Comparison of ENCODE assay signal across 11 cellular contexts in genomic region chr19:2952953-2953481, GRCh38. TPM values are rescaled to one million over a fixed set of nuclear protein-coding genes. Genes with fewer than 3 reads are reported as not detected.
DNase-seq lines count a peak whose midpoint lies in the region; ATAC-seq and TF ChIP-seq lines count a peak whose summit lies in the region.
"Had no signal": no experiment of that assay in that cellular context is flagged by ENCODE, and none has a peak within 500 bp of the region (broad histone marks: within the 10 kb centered on the region; RNA-seq: fewer than 3 reads in every experiment).

No MANE protein-coding gene starts in this region.

- H3K4me2 ChIP-seq in fibroblast of lung (ENCODE audit: extremely low read depth, insufficient read depth, low read length), result peak overlapping the region; percentile 62

- H4K20me1 ChIP-seq in fibroblast of lung (ENCODE audit: control insufficient read depth, extremely low read depth, insufficient read depth, low read length), result no peaks in the 10 kb centered on the region

- H3K36me3 ChIP-seq in fibroblast of lung (ENCODE audit: control insufficient read depth, insufficient read depth, low read length), result no peaks in the 10 kb centered on the region
- no peaks in the 10 kb centered on the region for H3K36me3 ChIP-seq in prostate gland

- peak; percentile 51 for TF ChIP-seq POLR2A in prostate gland (IDR thresholded peaks at IDR 0.05)

- peaks cover 12% of the 10 kb centered on the region for H3K79me2 ChIP-seq in fibroblast of lung (ENCODE audit: control insufficient read depth, insufficient read depth, low read length)

- ATAC-seq in HG03108 (IDR thresholded peaks at IDR 0.05; ENCODE audit: unreplicated experiment), result no peak
- ATAC-seq: naive thymus-derived CD4-positive, alpha-beta T cell had no signal

- no peak overlapping the region for H3K9ac ChIP-seq in fibroblast of lung (ENCODE audit: insufficient read depth, low read length)

- WGBS in prostate gland, result 21% methylated on average over 9 of the region's 9 CpGs

- H3K27me3 ChIP-seq in fibroblast of lung (ENCODE audit: control insufficient read depth, insufficient read depth, low read length), result no peaks in the 10 kb centered on the region
- no peaks in the 10 kb centered on the region for H3K27me3 ChIP-seq in prostate gland (replicated peaks; ENCODE audit: insufficient read depth)

- H3K9me3 ChIP-seq in fibroblast of lung (ENCODE audit: control insufficient read depth, insufficient read depth, low read depth, low read length), result no peaks in the 10 kb centered on the region
- H3K9me3 ChIP-seq in prostate gland, result no peaks in the 10 kb centered on the region

- intact Hi-C loops in prostate gland (cut with DNase I), result no loop called here

- H3K27ac ChIP-seq in fibroblast of lung (ENCODE audit: insufficient read depth, low read length) (no peak overlapping the region), prostate gland (peak overlapping the region; percentile 82 to 86)

- H3K4me3 ChIP-seq in fibroblast of lung (replicated peaks in 1 of 4; ENCODE audit: control extremely low read depth in 1 of 4, insufficient read depth in 1 of 4, low read depth in 3 of 4, low read length in 4 of 4) (peak overlapping the region in 1 of 4 experiments; percentile 25), prostate gland (peak overlapping the region; percentile 13 to 20)

- TF ChIP-seq CTCF in fibroblast of lung (conservative IDR thresholded peaks at IDR 0.05 in 1 of 2, IDR thresholded peaks at IDR 0.05 in 1 of 2; ENCODE audit: low read depth in 1 of 2, low read length in 2 of 2), result peak in 1 of 2 donors; percentile 13
- peak in 2 of 4 experiments; percentile 19 to 33 for TF ChIP-seq CTCF in prostate gland (IDR thresholded peaks at IDR 0.05)
- TF ChIP-seq CTCF in GM20000 (IDR thresholded peaks at IDR 0.05; ENCODE audit: extremely low read depth, missing control alignments), result no peak

- peak; percentile 27 for DNase-seq in GM03348 (ENCODE audit: low spot score)
- DNase-seq in NCI-H526 treated with DMSO at 0.1 percent for 48 hours (lab: John Stamatoyannopoulos, UW), result peak; percentile 3
- peak in 1 of 2 donors; percentile 19 for DNase-seq in fibroblast of lung (ENCODE audit: low read depth in 2 of 2)
- peak; percentile 92 for DNase-seq in prostate gland (ENCODE audit: low spot score)
- DNase-seq in SHP77 (lab: John Stamatoyannopoulos, UW), result no peak
- DNase-seq in GM20000 (ENCODE audit: low spot score), result no peak
- no peak for DNase-seq in NCI-H1105 treated with DMSO at 0.1 percent for 48 hours (lab: John Stamatoyannopoulos, UW)
- DNase-seq: activated naive CD8-positive, alpha-beta T cell treated with anti-CD3 and anti-CD28 coated beads, Interleukin-2, amount 10 ng/mL, durations not matched to agents 7 days and 5 days; naive thymus-derived CD4-positive, alpha-beta T cell; NCI-H69 had no signal

- no peak overlapping the region for H2AFZ ChIP-seq in fibroblast of lung (ENCODE audit: low read length)

- H3K4me1 ChIP-seq in fibroblast of lung (ENCODE audit: control insufficient read depth, extremely low read depth, insufficient read depth, low read length), result peaks cover 4% of the 10 kb centered on the region
- H3K4me1 ChIP-seq in prostate gland (replicated peaks), result peaks cover 3% of the 10 kb centered on the region

RNA-seq across cellular contexts. Expression of gene ZNF77, which starts 8.2 kb away (rescaled TPM):
- 3.9 and 5.0 TPM in 2 replicates for total RNA-seq in fibroblast of lung
- polyA plus RNA-seq in fibroblast of lung, result 3.3 and 4.0 TPM in 2 replicates
- 2.3 and 2.5 TPM in 2 replicates for polyA plus RNA-seq in fibroblast of lung (2012)
- polyA minus RNA-seq in fibroblast of lung (ENCODE audit: low replicate concordance), result 0.24 and 1.5 TPM in 2 replicates
- 1 to 10 TPM; 2.8 to 6.6 TPM for total RNA-seq in prostate gland

RNA-seq across cellular contexts. Expression of gene TLE6, which starts 24.3 kb away (rescaled TPM):
- total RNA-seq in fibroblast of lung (0.51 and 1.7 TPM in 2 replicates), prostate gland (1 to 10 TPM; 5.9 to 9.0 TPM)
- 0.24 and 0.56 TPM in 2 replicates for polyA plus RNA-seq in fibroblast of lung
- polyA plus RNA-seq in fibroblast of lung (2012), result 0.59 and 1.3 TPM in 2 replicates
- 7.1 TPM in 1 of 2 replicates, not detected in the other for polyA minus RNA-seq in fibroblast of lung (ENCODE audit: low replicate concordance)

RNA-seq across cellular contexts. Expression of gene ZNF57, which starts 52.3 kb away (rescaled TPM):
- 4.1 and 5.3 TPM in 2 replicates for total RNA-seq in fibroblast of lung
- polyA plus RNA-seq in fibroblast of lung, result 2.2 and 2.8 TPM in 2 replicates
- polyA plus RNA-seq in fibroblast of lung (2012), result 1.7 and 2.0 TPM in 2 replicates
- 0.27 and 0.63 TPM in 2 replicates for polyA minus RNA-seq in fibroblast of lung (ENCODE audit: low replicate concordance)
- total RNA-seq in prostate gland, result 10 to 100 TPM in 1 of 2 donors, 1 to 10 TPM in 1; 4.8 to 10.7 TPM

Comparison
In these comparisons a context has a peak if more than half of its experiments do, and no peak if none do; other contexts are left out.
1. DNase-seq: peak in GM03348 (single experiment), NCI-H526 treated with DMSO at 0.1 percent for 48 hours (single experiment) and prostate gland (single experiment); none in SHP77 (0 of 2), GM20000 (single experiment) and NCI-H1105 treated with DMSO at 0.1 percent for 48 hours (single experiment).